Comparison of ENCODE assay signal across 22 cellular contexts in genomic region chr5:186091-187041, GRCh38. TPM values are rescaled to one million over a fixed set of nuclear protein-coding genes. Genes with fewer than 3 reads are reported as not detected.
"Had no signal": no experiment of that assay in that cellular context is flagged by ENCODE, and none has a peak within 500 bp of the region (broad histone marks: within the 10 kb centered on the region; RNA-seq: fewer than 3 reads in every experiment).

No MANE protein-coding gene starts in this region.

- H2AFZ ChIP-seq: neural progenitor cell had no signal

- ATAC-seq: activated T-cell treated with anti-CD3 and anti-CD28 coated beads, Interleukin-2, amount 50 U/mL, for 72 hours; psoas muscle; sciatic nerve; stimulated activated memory B cell treated with anti-CD40 and anti-IgM and Interleukin-4, amounts not matched to agents 10 μg/mL and 1 μg/mL and 100 μg/mL, for 72 hours; upper lobe of right lung had no signal

- H3K9ac ChIP-seq: neural progenitor cell had no signal

- H3K4me3 ChIP-seq: dorsolateral prefrontal cortex, neural progenitor cell, ovary, psoas muscle, thoracic aorta, upper lobe of right lung had no signal

- FAIRE-seq: islet of Langerhans had no signal

- H3K4me2 ChIP-seq: neural progenitor cell had no signal

- H3K36me3 ChIP-seq: neural progenitor cell, ovary, thoracic aorta, upper lobe of right lung had no signal

- H3K9me3 ChIP-seq: ovary, psoas muscle, thoracic aorta, upper lobe of right lung had no signal

- DNase-seq: activated CD4-positive, alpha-beta T cell treated with anti-CD3 and anti-CD28 coated beads for 1 hour; activated CD8-positive, alpha-beta memory T cell treated with anti-CD3 and anti-CD28 coated beads for 24 hours; activated gamma-delta T cell; activated naive CD8-positive, alpha-beta T cell treated with anti-CD3 and anti-CD28 coated beads for 36 hours; activated T-cell treated with anti-CD3 and anti-CD28 coated beads, Interleukin-2, amount 50 U/mL, for 72 hours; amniotic stem cell; foreskin fibroblast; hippocampal formation; stimulated activated CD4-positive, alpha-beta T cell treated with anti-CD3 and anti-CD28 coated beads, Interleukin-4, amount 100 ng/mL, for 4 hours; SW 1271; T-helper 2 cell; upper lobe of right lung had no signal

- H3K27me3 ChIP-seq: neural progenitor cell, ovary, upper lobe of right lung had no signal

- H3K4me1 ChIP-seq: neural progenitor cell had no signal

- H3K27ac ChIP-seq: dorsolateral prefrontal cortex, epithelial cell of prostate, neural progenitor cell, ovary, psoas muscle, thoracic aorta, upper lobe of right lung, VCaP had no signal

RNA-seq across cellular contexts. Expression of gene LRRC14B, which starts 4.9 kb away (rescaled TPM):
- total RNA-seq: activated T-cell treated with anti-CD3 and anti-CD28 coated beads, Interleukin-2, amount 50 U/mL, for 72 hours; sciatic nerve; thoracic aorta; upper lobe of right lung had no signal
